In the genomic region with DNA sequence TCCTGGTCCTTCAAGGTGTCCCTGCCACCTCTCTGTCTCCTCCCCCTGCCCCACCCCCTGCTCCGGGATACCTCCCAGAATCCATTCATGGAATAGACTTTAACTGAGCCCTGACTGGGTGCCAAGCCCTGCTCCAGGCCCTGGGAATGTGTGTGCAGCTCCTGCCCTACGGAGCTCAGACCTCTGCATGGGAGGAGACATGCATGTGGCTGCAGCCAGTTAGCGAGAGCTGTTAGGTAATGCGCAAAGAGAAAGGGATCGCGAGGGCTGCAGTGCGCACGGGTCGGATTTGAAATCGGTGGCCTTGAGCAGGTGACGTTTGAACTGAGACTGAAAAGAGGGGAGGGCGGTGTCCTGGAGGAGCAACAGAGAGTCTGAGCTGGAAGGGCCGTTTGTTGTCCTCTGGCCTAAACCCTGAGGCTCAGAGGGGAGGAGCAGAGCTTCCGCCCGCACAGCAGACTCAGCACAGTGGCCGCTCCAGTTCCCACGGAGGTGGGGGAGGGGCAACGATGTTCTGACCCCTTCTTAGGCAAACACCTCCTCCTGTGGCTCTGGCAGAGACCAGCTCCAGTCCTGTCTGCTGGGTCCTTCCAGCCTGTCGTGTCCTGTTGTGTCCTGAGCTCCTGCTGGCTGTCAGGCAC, we compare ENCODE assay signal across 10 cellular contexts. TPM values are rescaled to one million over a fixed set of nuclear protein-coding genes. Genes with fewer than 3 reads are reported as not detected.
DNase-seq lines count a peak whose midpoint lies in the region; ATAC-seq and TF ChIP-seq lines count a peak whose summit lies in the region.
"Had no signal": no experiment of that assay in that cellular context is flagged by ENCODE, and none has a peak within 500 bp of the region (broad histone marks: within the 10 kb centered on the region; RNA-seq: fewer than 3 reads in every experiment).

No MANE protein-coding gene starts in this region.

- ATAC-seq in left colon (peak; percentile 88), thoracic aorta (ENCODE audit: insufficient number of reproducible peaks, low FRiP score, low read depth) (no peak), HG03135 (IDR thresholded peaks at IDR 0.05; ENCODE audit: unreplicated experiment) (no peak), HG02870 (IDR thresholded peaks at IDR 0.05; ENCODE audit: unreplicated experiment) (no peak)

- no peaks in the 10 kb centered on the region for H3K79me2 ChIP-seq in mammary epithelial cell (ENCODE audit: insufficient read depth, low read length)

- no peak overlapping the region for H3K9ac ChIP-seq in mammary epithelial cell (ENCODE audit: insufficient read depth, low read length)

- H3K4me2 ChIP-seq in mammary epithelial cell (ENCODE audit: insufficient read depth, low read depth, low read length) = peak overlapping the region; percentile 73

- H3K4me1 ChIP-seq in mammary epithelial cell (ENCODE audit: insufficient read depth, low read length) (peaks cover 11% of the 10 kb centered on the region), thoracic aorta (ENCODE audit: control insufficient read depth in 1 of 2, low read depth in 2 of 2) (peaks cover 5 to 25% of the 10 kb centered on the region in 2 donors)

- H3K27ac ChIP-seq in mammary epithelial cell (ENCODE audit: insufficient read depth, low read depth, low read length) = no peak overlapping the region
- H3K27ac ChIP-seq in thoracic aorta = no peak overlapping the region
- H3K27ac ChIP-seq: neutrophil had no signal

- in situ Hi-C loops in mammary epithelial cell (cut with MboI; ENCODE audit: low sequenced_read_pairs in 2 of 2) = no loop called here

- no peak overlapping the region for H3K4me3 Mint-ChIP-seq in CD14-positive monocyte

- H3K27ac Mint-ChIP-seq in CD14-positive monocyte = peak overlapping the region in 1 of 7 donors; percentile 4

- CTCF ChIA-PET in mammary epithelial cell (lab: Charles Lee; ENCODE audit: low non-redundant PET) = interaction anchor here (0.7 kb wide), 1 partner anchor 27 kb away, joined by 4 read pairs; no protein-coding TSS in a partner anchor

- 7% methylated on average over 10 of the region's 19 CpGs for WGBS in mammary epithelial cell (ENCODE audit: low coverage, missing lambda C conversion rate)

- no peaks in the 10 kb centered on the region for H3K9me3 ChIP-seq in mammary epithelial cell (replicated peaks; ENCODE audit: insufficient read depth, low read length)
- H3K9me3 ChIP-seq in thoracic aorta = no peaks in the 10 kb centered on the region
- H3K9me3 ChIP-seq: neutrophil had no signal

- peaks cover 0 to 3% of the 10 kb centered on the region in 2 donors for H3K36me3 Mint-ChIP-seq in CD14-positive monocyte

- peak; percentile 65 to 91 (median 83) for DNase-seq in NCI-H1417 (lab: John Stamatoyannopoulos, UW)
- peak; percentile 32 for DNase-seq in mammary epithelial cell
- peak; percentile 85 to 88 for DNase-seq in left colon
- no peak for DNase-seq in thoracic aorta (ENCODE audit: low spot score)
- DNase-seq in CD14-positive monocyte (ENCODE audit: low spot score) = no peak
- DNase-seq in erythroblast (lab: John Stamatoyannopoulos, UW) = no peak

- no peak for TF ChIP-seq POLR2A in erythroblast (IDR thresholded peaks at IDR 0.05; ENCODE audit: low read length)

- H3K9me3 Mint-ChIP-seq in CD14-positive monocyte = peaks cover 0 to 9% (median 0%) of the 10 kb centered on the region in 7 donors

- H3K4me3 ChIP-seq in mammary epithelial cell (replicated peaks in 1 of 3; ENCODE audit: insufficient read depth in 1 of 3, low read depth in 2 of 3, low read length in 3 of 3) (peak overlapping the region in 2 of 3 experiments; percentile 12 to 26), thoracic aorta (peak overlapping the region; percentile 20)

- H3K4me1 Mint-ChIP-seq in CD14-positive monocyte = no peaks in the 10 kb centered on the region

- TF ChIP-seq CTCF in mammary epithelial cell (conservative IDR thresholded peaks at IDR 0.05 in 1 of 2, IDR thresholded peaks at IDR 0.05 in 1 of 2; ENCODE audit: extremely low read depth in 1 of 2, insufficient read depth in 1 of 2, low read depth in 1 of 2, low read length in 2 of 2) (no peak), thoracic aorta (IDR thresholded peaks at IDR 0.05) (no peak), CD14-positive monocyte (IDR thresholded peaks at IDR 0.05) (no peak)

- intact Hi-C loops in mammary epithelial cell (cut with micrococcal nuclease) = no loop called here
- intact Hi-C loops in left colon (cut with DNase I, micrococcal nuclease) = no loop called here
- intact Hi-C loops in CD14-positive monocyte (cut with micrococcal nuclease) = loop anchor here in 1 of 2 donors (10.0 kb wide), 1 partner anchor 146 kb away; no protein-coding TSS in a partner anchor

- no peaks in the 10 kb centered on the region for H3K36me3 ChIP-seq in mammary epithelial cell (ENCODE audit: insufficient read depth, low read length)
- no peaks in the 10 kb centered on the region for H3K36me3 ChIP-seq in thoracic aorta
- H3K36me3 ChIP-seq: neutrophil had no signal

- H2AFZ ChIP-seq in mammary epithelial cell (ENCODE audit: low read depth, low read length) = peak overlapping the region; percentile 78

- H3K27me3 ChIP-seq in mammary epithelial cell (ENCODE audit: insufficient read depth, low read length) (no peaks in the 10 kb centered on the region), thoracic aorta (replicated peaks; ENCODE audit: insufficient read depth) (no peaks in the 10 kb centered on the region)
- H3K27me3 ChIP-seq: neutrophil had no signal

- no TSS peak for BruUV-seq in mammary epithelial cell (replicated peaks; lab: Mats Ljungman, UMichigan)

- H3K27me3 Mint-ChIP-seq in CD14-positive monocyte (ENCODE audit: low read depth in 3 of 3) = peaks cover 5 to 7% (median 6%) of the 10 kb centered on the region in 3 donors

- dilution Hi-C loops in mammary epithelial cell (cut with HindIII; ENCODE audit: low sequenced_read_pairs) = no loop called here

- no peaks in the 10 kb centered on the region for H4K20me1 ChIP-seq in mammary epithelial cell (ENCODE audit: insufficient read depth, low read length)

RNA-seq across cellular contexts. Expression of gene LRRC10B, which starts 19.8 kb away (rescaled TPM):
- total RNA-seq in mammary epithelial cell = under 1 TPM in 1 of 2 donors, not detected in 1; under 0.01 TPM
- polyA plus RNA-seq in mammary epithelial cell = 0.05 TPM
- not detected for polyA minus RNA-seq in mammary epithelial cell
- total RNA-seq in left colon = under 1 TPM; 0.61 to 0.75 TPM
- total RNA-seq in thoracic aorta = 1 to 10 TPM; 3.0 to 4.2 TPM
- not detected for polyA plus RNA-seq in CD14-positive monocyte
- total RNA-seq: T-helper 1 cell treated with Interleukin-12 subunit alpha and Interleukin-12 subunit beta and Interleukin-4 antibody, amounts not matched to agents 30 ng/mL and 1 ng/mL, for 36 hours had no signal

RNA-seq across cellular contexts. Expression of gene SDHAF2, which starts 58.8 kb away (rescaled TPM):
- total RNA-seq in mammary epithelial cell (10 to 100 TPM; 21.7 to 48.2 TPM), left colon (10 to 100 TPM; 33.4 to 39.2 TPM), thoracic aorta (10 to 100 TPM; 43.2 to 52.6 TPM)
- polyA plus RNA-seq in mammary epithelial cell (62.4 TPM), CD14-positive monocyte (10 to 100 TPM; 64.8 to 70.2 TPM)
- polyA minus RNA-seq in mammary epithelial cell = 62.8 TPM

RNA-seq across cellular contexts. Expression of gene CPSF7, which starts 59.0 kb away (rescaled TPM):
- total RNA-seq in mammary epithelial cell (10 to 100 TPM; 27.2 to 77.7 TPM), left colon (10 to 100 TPM; 58.1 to 59.0 TPM), thoracic aorta (10 to 100 TPM; 54.3 to 69.7 TPM)
- polyA plus RNA-seq in mammary epithelial cell (50.7 TPM), CD14-positive monocyte (10 to 100 TPM; 12.5 to 20.1 TPM)
- 59.9 TPM for polyA minus RNA-seq in mammary epithelial cell

Comparison
In these comparisons a context has a peak if more than half of its experiments do, and no peak if none do; other contexts are left out.
1. DNase-seq: peak in NCI-H1417 (3 of 3), mammary epithelial cell (single experiment) and left colon (2 of 2); none in thoracic aorta (single experiment), CD14-positive monocyte (single experiment) and erythroblast (0 of 2).